8 cellular contexts compared by ENCODE assay signal in genomic region chr17:39450847-39451581, GRCh38. TPM values are rescaled to one million over a fixed set of nuclear protein-coding genes. Genes with fewer than 3 reads are reported as not detected.
DNase-seq lines count a peak whose midpoint lies in the region; ATAC-seq, FAIRE-seq and TF ChIP-seq lines count a peak whose summit lies in the region.

MED1 (minus strand) TSS chr17:39451263; CDS start chr17:39451062, 201 bp downstream.

- H2BK120ac ChIP-seq in H1 (replicated peaks; ENCODE audit: low read depth, low read length) (no peak within 1 kb of the TSS), mesenchymal stem cell (ENCODE audit: low read depth, low read length) (no peak within 1 kb of the TSS)

- peak within 1 kb of the TSS; percentile 23 for H4K91ac ChIP-seq in H1 (replicated peaks; ENCODE audit: insufficient read length, low read length)
- peak within 1 kb of the TSS; percentile 30 for H4K91ac ChIP-seq in mesenchymal stem cell (ENCODE audit: low read length)

- H3K79me1 ChIP-seq in H1 (ENCODE audit: low read depth, low read length): peaks cover 3% of the 10 kb centered on the region; the same call in 1 of the 2 replicates
- peaks cover 4% of the 10 kb centered on the region for H3K79me1 ChIP-seq in mesenchymal stem cell (replicated peaks; ENCODE audit: low read length, poor library complexity, severe bottlenecking)

- no peak for TF ChIP-seq EP300 in H1 (IDR thresholded peaks at IDR 0.05; ENCODE audit: borderline replicate concordance in 1 of 2, low read depth in 2 of 2, low read length in 2 of 2)

- H2AFZ ChIP-seq in H1 (ENCODE audit: low read length): no peak within 1 kb of the TSS
- H2AFZ ChIP-seq in mesenchymal stem cell (ENCODE audit: low read depth, low read length): peak within 1 kb of the TSS; percentile 46

- H2AK5ac ChIP-seq in H1 (ENCODE audit: low read depth, low read length) (0 out of 2 replicates have a peak within 1 kb of the TSS, but pooled peaks have one; percentile 24), mesenchymal stem cell (ENCODE audit: low read length, severe bottlenecking) (no peak within 1 kb of the TSS)

- H4K8ac ChIP-seq in H1 (ENCODE audit: extremely low read depth, insufficient read depth, low read length) (peak within 1 kb of the TSS; percentile 99), mesenchymal stem cell (ENCODE audit: low read length) (peak within 1 kb of the TSS; percentile 71)

- H3K27me3 ChIP-seq in H1 (replicated peaks in 1 of 4; ENCODE audit: control insufficient read depth in 3 of 4, extremely low read depth in 1 of 4, insufficient read depth in 3 of 4, low read length in 3 of 4): no peaks in the 10 kb centered on the region
- H3K27me3 ChIP-seq in mesenchymal stem cell (ENCODE audit: control insufficient read depth in 1 of 2, insufficient read depth in 1 of 2, low read length in 2 of 2): no peaks in the 10 kb centered on the region

- peak within 1 kb of the TSS; percentile 96 to 100 (median 100) for H3K9ac ChIP-seq in H1 (replicated peaks in 1 of 4; ENCODE audit: extremely low read depth in 1 of 4, low read depth in 3 of 4, low read length in 3 of 4)
- H3K9ac ChIP-seq in mesenchymal stem cell (ENCODE audit: low read length): peak within 1 kb of the TSS; percentile 97

- H3K18ac ChIP-seq in H1 (ENCODE audit: extremely low read depth, low read length): peak within 1 kb of the TSS; percentile 39
- peak within 1 kb of the TSS in 1 of 2 experiments; percentile 96 for H3K18ac ChIP-seq in mesenchymal stem cell (ENCODE audit: low read depth in 1 of 2, low read length in 2 of 2)

- H4K20me1 ChIP-seq in H1 (replicated peaks in 1 of 2; ENCODE audit: control insufficient read depth in 1 of 2, insufficient read depth in 2 of 2, low read length in 2 of 2): peaks cover 0 to 2% of the 10 kb centered on the region in 2 experiments

- peaks cover 6% of the 10 kb centered on the region; the same call in 1 of the 2 replicates for H3K23me2 ChIP-seq in H1 (ENCODE audit: low read depth, low read length)

- POLR2A ChIA-PET in H1 (lab: Charles Lee; ENCODE audit: partially characterized antibody): interaction anchor here (0.7 to 10.2 kb wide), 24 partner anchors 9 to 698 kb away, joined by 3 to 167 read pairs (median 3); partner anchors contain the start of genes CDK12, FBXL20, PSMB3 and RPL19

- H3K4me1 ChIP-seq in H1 (replicated peaks in 1 of 4; ENCODE audit: control insufficient read depth in 3 of 4, insufficient read depth in 4 of 4, low read length in 3 of 4) (no peaks in the 10 kb centered on the region; a peak in 1 of 7 replicates), mesenchymal stem cell (ENCODE audit: control insufficient read depth, insufficient read depth, low read depth, low read length) (peaks cover 10% of the 10 kb centered on the region)

- H3K9me3 ChIP-seq in H1 (ENCODE audit: insufficient read depth in 2 of 2, low read depth in 1 of 2, low read length in 1 of 2) (no peaks in the 10 kb centered on the region), mesenchymal stem cell (ENCODE audit: control insufficient read depth, low read length) (no peaks in the 10 kb centered on the region)

- H2BK5ac ChIP-seq in H1 (ENCODE audit: low read depth, low read length): peak within 1 kb of the TSS; percentile 94
- peak within 1 kb of the TSS; percentile 11 for H2BK5ac ChIP-seq in mesenchymal stem cell (ENCODE audit: low read depth, low read length, poor library complexity, severe bottlenecking)

- H3K4me2 ChIP-seq in H1 (ENCODE audit: insufficient read depth in 1 of 2, low read depth in 2 of 2, low read length in 2 of 2) (peak within 1 kb of the TSS; percentile 63 to 80), mesenchymal stem cell (ENCODE audit: low read length, poor library complexity, severe bottlenecking) (peak within 1 kb of the TSS; percentile 54)

- peak within 1 kb of the TSS; percentile 13 for H3K56ac ChIP-seq in H1 (replicated peaks; ENCODE audit: insufficient read length, low read depth, low read length)

- FAIRE-seq in HTR-8/SVneo (lab: Jason Lieb, UNC) (peak; percentile 82), H1 (lab: Jason Lieb, UNC) (peak; percentile 78)

- CTCF ChIA-PET in H1 (lab: Charles Lee; ENCODE audit: partially characterized antibody): interaction anchor here (0.6 to 3.0 kb wide), 4 partner anchors 10 to 1430 kb away, joined by 3 to 10 read pairs (median 3); partner anchors contain the start of gene CDK12

- H4K5ac ChIP-seq in H1 (ENCODE audit: insufficient read length, low read depth, low read length): peak within 1 kb of the TSS; percentile 91

- peak; percentile 93 for DNase-seq in COLO668 (lab: John Stamatoyannopoulos, UW; ENCODE audit: unreplicated experiment)
- peak; percentile 100 for DNase-seq in HTR-8/SVneo (ENCODE audit: insufficient read length, low spot score)
- DNase-seq in NOMO-1 treated with dmso at 0.1 percent for 144 hours (lab: John Stamatoyannopoulos, UW; ENCODE audit: unreplicated experiment): peak; percentile 97
- DNase-seq in activated CD8-positive, alpha-beta memory T cell treated with anti-CD3 and anti-CD28 coated beads for 48 hours (ENCODE audit: low read depth in 2 of 3, low spot score in 2 of 3): peak; percentile 51 to 85 (median 76)
- DNase-seq in H1 (ENCODE audit: low read depth in 1 of 2, low spot score in 2 of 2): peak; percentile 88 to 96
- peak; percentile 99 for DNase-seq in mesenchymal stem cell
- peak; percentile 82 for DNase-seq in stimulated activated CD8-positive, alpha-beta memory T cell treated with anti-CD3 and anti-CD28 coated beads, Interleukin-12 subunit alpha, Interleukin-12 subunit beta, amount 100 ng/mL, for 4 hours (ENCODE audit: low read depth)

- H3K23ac ChIP-seq in H1 (ENCODE audit: insufficient read length): no peak within 1 kb of the TSS
- peak within 1 kb of the TSS in 1 of 2 experiments; percentile 86 for H3K23ac ChIP-seq in mesenchymal stem cell (ENCODE audit: low read length in 2 of 2)

- WGBS in H1 (ENCODE audit: extremely low coverage in 1 of 2, insufficient coverage in 1 of 2, insufficient read length in 1 of 2, insufficient replicate concordance in 2 of 2, low coverage in 1 of 2, low lambda C conversion rate in 2 of 2, missing lambda C conversion rate in 1 of 2), 2 experiments: 2% methylated on average over 37 of the region's 37 CpGs; no CpG with 5 or more reads in 1 of the 2 experiments
- under 1% methylated on average over 35 of the region's 37 CpGs for WGBS in mesenchymal stem cell

- H3K36me3 ChIP-seq in H1 (ENCODE audit: control insufficient read depth in 2 of 4, insufficient read depth in 4 of 4, low read length in 3 of 4) (peaks cover 3 to 18% (median 7%) of the 10 kb centered on the region in 4 experiments; a peak in 6 of 8 replicates), mesenchymal stem cell (ENCODE audit: control insufficient read depth in 1 of 2, insufficient read depth in 2 of 2, low read depth in 1 of 2, low read length in 2 of 2) (peaks cover 12 to 14% of the 10 kb centered on the region in 2 experiments)

- H2BK20ac ChIP-seq in H1 (ENCODE audit: low read length): no peak within 1 kb of the TSS

- no peak for TF ChIP-seq RAD21 in H1 (IDR thresholded peaks at IDR 0.05 in 1 of 2, conservative IDR thresholded peaks at IDR 0.05 in 1 of 2; ENCODE audit: low read depth in 2 of 2, low read length in 2 of 2)

- H2BK12ac ChIP-seq in H1 (ENCODE audit: low read depth, low read length) (peak within 1 kb of the TSS; percentile 70; the same call in 1 of the 2 replicates), mesenchymal stem cell (ENCODE audit: low read length in 2 of 2) (no peak within 1 kb of the TSS)

- H3K4me3 ChIP-seq in H1 (ENCODE audit: extremely low read depth in 1 of 4, insufficient read depth in 2 of 4, low read depth in 3 of 4, low read length in 4 of 4) (peak within 1 kb of the TSS; percentile 77 to 100 (median 90)), mesenchymal stem cell (ENCODE audit: insufficient read depth in 1 of 2, low read depth in 1 of 2, low read length in 2 of 2) (peak within 1 kb of the TSS; percentile 74 to 91)

- peak; percentile 70 for ATAC-seq in GM21367 (IDR thresholded peaks at IDR 0.05; ENCODE audit: unreplicated experiment)

- H3K27ac ChIP-seq in H1 (ENCODE audit: low read depth, low read length) (peak within 1 kb of the TSS; percentile 92), mesenchymal stem cell (ENCODE audit: low read length, poor library complexity, severe bottlenecking) (peak within 1 kb of the TSS; percentile 86)

- peak; percentile 90 to 97 for TF ChIP-seq POLR2A in H1 (IDR thresholded peaks at IDR 0.05; ENCODE audit: control extremely low read depth in 1 of 2, low read depth in 2 of 2, low read length in 2 of 2)

- peaks cover 18 to 40% of the 10 kb centered on the region in 2 experiments for H3K79me2 ChIP-seq in H1 (ENCODE audit: control insufficient read depth in 1 of 2, insufficient read depth in 2 of 2, low read length in 2 of 2)

- H3K14ac ChIP-seq in H1 (ENCODE audit: insufficient read length): peak within 1 kb of the TSS; percentile 71
- no peak within 1 kb of the TSS for H3K14ac ChIP-seq in mesenchymal stem cell (ENCODE audit: low read length in 2 of 2)

- no peak for TF ChIP-seq CTCF in H1 (IDR thresholded peaks at IDR 0.05; ENCODE audit: control extremely low read depth in 1 of 3, insufficient read depth in 1 of 3, low read depth in 1 of 3, low read length in 3 of 3)

- H2BK15ac ChIP-seq in H1 (ENCODE audit: low read length) (no peak within 1 kb of the TSS), mesenchymal stem cell (ENCODE audit: low read depth, poor library complexity, severe bottlenecking) (no peak within 1 kb of the TSS)

- H3K4ac ChIP-seq in H1 (replicated peaks; ENCODE audit: insufficient read length, low read depth, low read length) (peak within 1 kb of the TSS; percentile 53), mesenchymal stem cell (ENCODE audit: low read depth in 1 of 2, low read length in 2 of 2) (peak within 1 kb of the TSS; percentile 55 to 77)

TF ChIP-seq in H1, 55 proteins besides CTCF, POLR2A, EP300 and RAD21 (continues in another document):
- TF ChIP-seq EGR1 (IDR thresholded peaks at IDR 0.05; ENCODE audit: borderline replicate concordance, low read depth, low read length) (no peak; the same call in 1 of the 2 replicates), CHD1 (IDR thresholded peaks at IDR 0.05; ENCODE audit: low read depth, low read length) (no peak), TBP (IDR thresholded peaks at IDR 0.05; ENCODE audit: low read depth, low read length) (peak; percentile 92), KDM1A (IDR thresholded peaks at IDR 0.05; ENCODE audit: borderline replicate concordance, low read length) (no peak), NANOG (IDR thresholded peaks at IDR 0.05; ENCODE audit: insufficient read depth, low read depth, low read length, poor library complexity, severe bottlenecking) (no peak)

RNA-seq across cellular contexts. Expression of gene MED1, which starts in this region (rescaled TPM):
- total RNA-seq in H1 (2021; fragmentation: NEBNext Ultra II Directional; extraction: Animal tissue kit (Norgen Biotek cat#: 25700)): 56.5 and 57.6 TPM in 2 replicates
- 17.8 and 24.7 TPM in 2 replicates for polyA plus RNA-seq in H1 (2011; rRNA removed)
- polyA plus RNA-seq in H1 (2011; cell fraction: cytosol; rRNA removed): 23.1 TPM
- 24.9 TPM for polyA plus RNA-seq in H1 (2011; cell fraction: nucleus; rRNA removed)
- 22.3 to 40.1 TPM (median 28.1 TPM) in 4 replicates for polyA plus RNA-seq in H1 (2012, experiment 1 of 2)
- polyA plus RNA-seq in H1 (2012, experiment 2 of 2): 1.8 TPM
- 29.8 TPM for polyA plus RNA-seq in H1 (2013, experiment 1 of 2)
- polyA plus RNA-seq in H1 (2013, experiment 2 of 2): 30.5 TPM
- 61.0 and 78.2 TPM in 2 replicates for polyA minus RNA-seq in H1 (2011; rRNA and poly(A)+ RNA removed)
- polyA minus RNA-seq in H1 (2011; cell fraction: cytosol; rRNA and poly(A)+ RNA removed): 30.3 TPM
- polyA minus RNA-seq in H1 (2011; cell fraction: nucleus; rRNA and poly(A)+ RNA removed): 48.9 TPM
- polyA plus RNA-seq in mesenchymal stem cell (2013, experiment 1 of 2): 20.7 TPM
- 19.7 TPM for polyA plus RNA-seq in mesenchymal stem cell (2013, experiment 2 of 2)

Comparison
In these comparisons a context has a peak if more than half of its experiments do, and no peak if none do; other contexts are left out.
1. Peak in every context shown above with its lines: DNase-seq, ATAC-seq, H3K4me3 ChIP-seq and H3K27ac ChIP-seq.